10 cellular contexts compared by ENCODE assay signal in genomic region chr19:38057954-38058690, GRCh38.
DNase-seq lines count a peak whose midpoint lies in the region; ATAC-seq and TF ChIP-seq lines count a peak whose summit lies in the region.
"Had no signal": no experiment of that assay in that cellular context is flagged by ENCODE, and none has a peak within 500 bp of the region (broad histone marks: within the 10 kb centered on the region; RNA-seq: fewer than 3 reads in every experiment).

No MANE protein-coding gene starts in this region.

- intact Hi-C loops in colonic mucosa (cut with DNase I): no loop called here

- H3F3A ChIP-seq in GM23338 (replicated peaks; ENCODE audit: low read depth): 0 out of 2 replicates have a peak, but pooled peaks cover 12% of the 10 kb centered on the region

- H3K9ac ChIP-seq in colonic mucosa (ENCODE audit: low read depth in 2 of 2, low read length in 2 of 2): no peak overlapping the region

- no peak overlapping the region for H3K4me2 ChIP-seq in GM23338

- DNase-seq in GM23338 (ENCODE audit: low spot score) (no peak), NCI-H2171 treated with DMSO at 0.1 percent for 48 hours (lab: John Stamatoyannopoulos, UW) (peak; percentile 97), colonic mucosa (peak; percentile 71), progenitor cell of endocrine pancreas (ENCODE audit: low spot score, unreplicated experiment) (peak; percentile 24), HPDE6-E6E7 (ENCODE audit: extremely low spot score) (no peak), anterior cingulate cortex (lab: John Stamatoyannopoulos, UW) (no peak), SKM-1 (lab: John Stamatoyannopoulos, UW; ENCODE audit: unreplicated experiment) (no peak)
- DNase-seq: activated T-cell treated with anti-CD3 and anti-CD28 coated beads, Interleukin-2, amount 50 U/mL, for 48 hours had no signal

- H3K4me1 ChIP-seq in GM23338 (ENCODE audit: insufficient read depth) (peaks cover 36% of the 10 kb centered on the region), colonic mucosa (no peaks in the 10 kb centered on the region)

- H3K4me3 ChIP-seq in GM23338 (no peak overlapping the region), colonic mucosa (no peak overlapping the region)
- H3K4me3 ChIP-seq: tibial nerve had no signal

- no peaks in the 10 kb centered on the region for H3K9me3 ChIP-seq in colonic mucosa
- H3K9me3 ChIP-seq: tibial nerve had no signal

- no peak overlapping the region for H3K4me3 Mint-ChIP-seq in GM23338
- H3K4me3 Mint-ChIP-seq in progenitor cell of endocrine pancreas (ENCODE audit: low read depth): no peak overlapping the region

- H3K4me1 Mint-ChIP-seq in GM23338 (peaks cover 45% of the 10 kb centered on the region), progenitor cell of endocrine pancreas (ENCODE audit: low read depth) (peaks cover 48% of the 10 kb centered on the region)

- no peak overlapping the region for H2AFZ ChIP-seq in GM23338

- H3K27me3 Mint-ChIP-seq in GM23338 (ENCODE audit: insufficient read depth, low read depth, poor library complexity): peaks cover 12% of the 10 kb centered on the region
- H3K27me3 Mint-ChIP-seq in progenitor cell of endocrine pancreas: no peaks in the 10 kb centered on the region

- peaks cover 26% of the 10 kb centered on the region for H3K79me2 ChIP-seq in GM23338 (replicated peaks; ENCODE audit: insufficient read depth)

- H3K27ac Mint-ChIP-seq in GM23338: peak overlapping the region; percentile 86
- peak overlapping the region; percentile 95 for H3K27ac Mint-ChIP-seq in progenitor cell of endocrine pancreas

- H3K36me3 ChIP-seq in GM23338 (ENCODE audit: insufficient read depth): no peaks in the 10 kb centered on the region
- no peaks in the 10 kb centered on the region for H3K36me3 ChIP-seq in colonic mucosa
- H3K36me3 ChIP-seq: tibial nerve had no signal

- no peaks in the 10 kb centered on the region for H3K27me3 ChIP-seq in GM23338 (ENCODE audit: insufficient read depth)
- H3K27me3 ChIP-seq in colonic mucosa: no peaks in the 10 kb centered on the region
- H3K27me3 ChIP-seq: tibial nerve had no signal

- ATAC-seq in GM23338 (peak; percentile 14; the same call in 2 of the 3 replicates), HG03095 (IDR thresholded peaks at IDR 0.05; ENCODE audit: unreplicated experiment) (no peak)

- H3K27ac ChIP-seq in GM23338 (ENCODE audit: low read depth) (no peak overlapping the region), colonic mucosa (peak overlapping the region; percentile 72)
- H3K27ac ChIP-seq: tibial nerve had no signal

- H4K20me1 ChIP-seq in GM23338 (replicated peaks; ENCODE audit: insufficient read depth): no peaks in the 10 kb centered on the region; the same call in 1 of the 2 replicates

- TF ChIP-seq CTCF in GM23338 (conservative IDR thresholded peaks at IDR 0.05; ENCODE audit: low read depth in 2 of 2) (no peak), colonic mucosa (IDR thresholded peaks at IDR 0.05) (no peak), progenitor cell of endocrine pancreas (IDR thresholded peaks at IDR 0.05; ENCODE audit: unreplicated experiment) (no peak)

- no peaks in the 10 kb centered on the region for H3K9me2 ChIP-seq in GM23338 (ENCODE audit: insufficient read depth)

- peaks cover 2% of the 10 kb centered on the region; the same call in 1 of the 3 replicates for H3K36me3 Mint-ChIP-seq in GM23338 (ENCODE audit: low read depth)
- H3K36me3 Mint-ChIP-seq in progenitor cell of endocrine pancreas (ENCODE audit: insufficient read depth): peaks cover 1% of the 10 kb centered on the region

- no peaks in the 10 kb centered on the region; the same call in 2 of the 3 replicates for H3K9me3 Mint-ChIP-seq in GM23338
- H3K9me3 Mint-ChIP-seq in progenitor cell of endocrine pancreas (ENCODE audit: low read depth): no peaks in the 10 kb centered on the region

TF ChIP-seq in GM23338, 12 proteins besides CTCF, POLR2A, EP300 and RAD21 (continues in another document):
- no peak for TF ChIP-seq STAT1 (IDR thresholded peaks at IDR 0.05; ENCODE audit: unreplicated experiment)
- TF ChIP-seq ZNF331 (CRISPR knock-in tag; IDR thresholded peaks at IDR 0.05; ENCODE audit: low read depth): no peak
- no peak for TF ChIP-seq REST (IDR thresholded peaks at IDR 0.05; ENCODE audit: unreplicated experiment)
- TF ChIP-seq JUNB (IDR thresholded peaks at IDR 0.05; ENCODE audit: unreplicated experiment): no peak
- no peak for TF ChIP-seq ZNF114 (CRISPR knock-in tag; IDR thresholded peaks at IDR 0.05)
- no peak for TF ChIP-seq CREB1 (CRISPR knock-in tag; IDR thresholded peaks at IDR 0.05; ENCODE audit: low read depth)
- no peak for TF ChIP-seq ETS1 (IDR thresholded peaks at IDR 0.05)

Comparison
In these comparisons a context has a peak if more than half of its experiments do, and no peak if none do; other contexts are left out.
1. DNase-seq: peak in NCI-H2171 treated with DMSO at 0.1 percent for 48 hours (single experiment), colonic mucosa (single experiment) and progenitor cell of endocrine pancreas (single experiment); none in GM23338 (single experiment), HPDE6-E6E7 (single experiment), anterior cingulate cortex (0 of 58) and SKM-1 (single experiment).